Comparison of ENCODE assay signal across 14 cellular contexts in genomic region chr18:23563377-23564043, GRCh38. TPM values are rescaled to one million over a fixed set of nuclear protein-coding genes. Genes with fewer than 3 reads are reported as not detected.
DNase-seq lines count a peak whose midpoint lies in the region; ATAC-seq and TF ChIP-seq lines count a peak whose summit lies in the region.
"Had no signal": no experiment of that assay in that cellular context is flagged by ENCODE, and none has a peak within 500 bp of the region (broad histone marks: within the 10 kb centered on the region; RNA-seq: fewer than 3 reads in every experiment).

No MANE protein-coding gene starts in this region.

- H3K27ac ChIP-seq in DND-41 (ENCODE audit: low read length), result no peak overlapping the region
- H3K27ac ChIP-seq in PC-9, result peak overlapping the region; percentile 26; the same call in 1 of the 2 replicates
- H3K27ac ChIP-seq in naive thymus-derived CD4-positive, alpha-beta T cell (ENCODE audit: low read depth, low read length), result no peak overlapping the region
- H3K27ac ChIP-seq in aorta (ENCODE audit: low read depth in 1 of 2, low read length in 2 of 2), result no peak overlapping the region
- H3K27ac ChIP-seq: neutrophil had no signal

- no peaks in the 10 kb centered on the region for H3K27me3 ChIP-seq in DND-41 (ENCODE audit: insufficient read depth, low read length, poor library complexity)
- no peaks in the 10 kb centered on the region for H3K27me3 ChIP-seq in PC-9 (ENCODE audit: insufficient read depth, low read depth)
- H3K27me3 ChIP-seq in naive thymus-derived CD4-positive, alpha-beta T cell (ENCODE audit: control insufficient read depth in 2 of 2, insufficient read depth in 2 of 2, low read length in 2 of 2), result no peaks in the 10 kb centered on the region
- H3K27me3 ChIP-seq in aorta (ENCODE audit: control insufficient read depth in 1 of 2, insufficient read depth in 2 of 2, low read length in 1 of 2), result no peaks in the 10 kb centered on the region
- H3K27me3 ChIP-seq: neutrophil had no signal

- DNase-seq in DND-41, result no peak
- peak in 1 of 2 experiments; percentile 42 for DNase-seq in PC-9
- DNase-seq in cardiac fibroblast (ENCODE audit: low read depth in 2 of 2), result peak; percentile 48 to 64
- DNase-seq in naive thymus-derived CD4-positive, alpha-beta T cell, result no peak
- no peak for DNase-seq in C1 segment of cervical spinal cord (lab: John Stamatoyannopoulos, UW)
- no peak for DNase-seq in NCI-H82 treated with DMSO at 0.1 percent for 48 hours (lab: John Stamatoyannopoulos, UW; ENCODE audit: unreplicated experiment)
- DNase-seq in aorta, result no peak
- DNase-seq: activated CD4-positive, alpha-beta T cell treated with anti-CD3 and anti-CD28 coated beads, Interleukin-2, amount 50 U/mL, for 1 hour; anterior cingulate cortex; DMS79 treated with DMSO at 0.1 percent for 48 hours; left colon; MV-4-11; NCI-H524 treated with DMSO at 0.1 percent for 48 hours had no signal

- intact Hi-C loops in PC-9 (cut with micrococcal nuclease; ENCODE audit: unreplicated experiment) (no loop called here), aorta (cut with DNase I) (no loop called here)
- intact Hi-C loops in naive thymus-derived CD4-positive, alpha-beta T cell (cut with micrococcal nuclease), result no loop called here

- H3K9me2 ChIP-seq in PC-9 (ENCODE audit: insufficient read depth), result no peaks in the 10 kb centered on the region

- no peak overlapping the region for H3K9ac ChIP-seq in DND-41 (ENCODE audit: low read depth, low read length)

- no peak for TF ChIP-seq CTCF in DND-41 (IDR thresholded peaks at IDR 0.05; ENCODE audit: borderline replicate concordance, extremely low read depth, low read length, poor library complexity, severe bottlenecking)
- no peak for TF ChIP-seq CTCF in PC-9 (conservative IDR thresholded peaks at IDR 0.05)
- TF ChIP-seq CTCF in cardiac fibroblast (IDR thresholded peaks at IDR 0.05; ENCODE audit: low read depth, low read length), result no peak

- no peak overlapping the region for H3K4me3 Mint-ChIP-seq in naive thymus-derived CD4-positive, alpha-beta T cell

- no peaks in the 10 kb centered on the region for H4K20me1 ChIP-seq in DND-41 (ENCODE audit: insufficient read depth, low read length)
- no peaks in the 10 kb centered on the region for H4K20me1 ChIP-seq in PC-9 (ENCODE audit: insufficient read depth)

- H2AFZ ChIP-seq in DND-41 (ENCODE audit: low read depth, low read length) (no peak overlapping the region), PC-9 (no peak overlapping the region)

- H3K4me3 ChIP-seq in DND-41 (ENCODE audit: low read depth in 1 of 2, low read length in 2 of 2) (no peak overlapping the region), PC-9 (no peak overlapping the region), cardiac fibroblast (replicated peaks in 1 of 2; ENCODE audit: low read depth in 2 of 2, low read length in 2 of 2) (no peak overlapping the region), aorta (ENCODE audit: low read length in 2 of 2) (no peak overlapping the region)
- no peak overlapping the region for H3K4me3 ChIP-seq in naive thymus-derived CD4-positive, alpha-beta T cell (ENCODE audit: low read length)

- no peak overlapping the region for H3K4me2 ChIP-seq in DND-41 (ENCODE audit: insufficient read depth, low read length)
- H3K4me2 ChIP-seq in PC-9, result no peak overlapping the region

- no TSS peak for BruUV-seq in PC-9 (replicated peaks; lab: Mats Ljungman, UMichigan)

- no peaks in the 10 kb centered on the region for H3F3A ChIP-seq in PC-9 (ENCODE audit: insufficient read depth, low read depth)

- ATAC-seq in DND-41 (ENCODE audit: insufficient read depth, low read depth) (0 out of 3 replicates have a peak, but pooled peaks have one; percentile 33), aorta (ENCODE audit: low FRiP score) (no peak)
- ATAC-seq in naive thymus-derived CD4-positive, alpha-beta T cell, result peak; percentile 71
- ATAC-seq: left colon had no signal

- CTCF ChIA-PET in PC-9 (lab: Charles Lee), result no interaction called here
- CTCF ChIA-PET in naive thymus-derived CD4-positive, alpha-beta T cell (lab: Charles Lee), result no interaction called here

- no peaks in the 10 kb centered on the region for H3K4me1 ChIP-seq in DND-41 (ENCODE audit: insufficient read depth, low read length)
- no peaks in the 10 kb centered on the region for H3K4me1 ChIP-seq in PC-9 (replicated peaks; ENCODE audit: insufficient read depth)
- H3K4me1 ChIP-seq in naive thymus-derived CD4-positive, alpha-beta T cell (ENCODE audit: control insufficient read depth in 2 of 2, insufficient read depth in 2 of 2, low read length in 2 of 2), result peaks cover 0 to 5% of the 10 kb centered on the region in 2 donors
- no peaks in the 10 kb centered on the region for H3K4me1 ChIP-seq in aorta (ENCODE audit: control insufficient read depth in 1 of 2, insufficient read depth in 2 of 2, low read length in 2 of 2)

- H3K79me2 ChIP-seq in DND-41 (ENCODE audit: insufficient read depth, low read length) (no peaks in the 10 kb centered on the region), PC-9 (ENCODE audit: low read depth) (no peaks in the 10 kb centered on the region)

- H3K4me1 Mint-ChIP-seq in naive thymus-derived CD4-positive, alpha-beta T cell, result peaks cover 0 to 6% (median 0%) of the 10 kb centered on the region in 7 donors

- WGBS in aorta, 2 donors, result 97% methylated on average over 2 of the region's 2 CpGs

- H3K27me3 Mint-ChIP-seq in naive thymus-derived CD4-positive, alpha-beta T cell, result no peaks in the 10 kb centered on the region

- peaks cover 28 to 65% (median 36%) of the 10 kb centered on the region in 5 donors for H3K36me3 Mint-ChIP-seq in naive thymus-derived CD4-positive, alpha-beta T cell

- H3K9me3 Mint-ChIP-seq in naive thymus-derived CD4-positive, alpha-beta T cell, result peaks cover 0 to 1% (median 0%) of the 10 kb centered on the region in 11 donors

- H3K9me3 ChIP-seq in DND-41 (ENCODE audit: insufficient read depth, low read length, severe bottlenecking), result no peaks in the 10 kb centered on the region
- no peaks in the 10 kb centered on the region for H3K9me3 ChIP-seq in PC-9 (ENCODE audit: insufficient read depth, low read depth)
- H3K9me3 ChIP-seq in naive thymus-derived CD4-positive, alpha-beta T cell (ENCODE audit: control insufficient read depth in 2 of 3, low read length in 3 of 3), result no peaks in the 10 kb centered on the region
- no peaks in the 10 kb centered on the region for H3K9me3 ChIP-seq in aorta (ENCODE audit: control insufficient read depth, low read length)
- H3K9me3 ChIP-seq: neutrophil had no signal

- H3K36me3 ChIP-seq in DND-41 (ENCODE audit: insufficient read depth, low read length) (peaks cover 75% of the 10 kb centered on the region), PC-9 (ENCODE audit: low read depth) (peaks cover 7% of the 10 kb centered on the region; the same call in 1 of the 2 replicates), aorta (ENCODE audit: control insufficient read depth in 1 of 2, insufficient read depth in 2 of 2, low read length in 1 of 2) (peaks cover 8 to 12% of the 10 kb centered on the region in 2 donors)
- H3K36me3 ChIP-seq in naive thymus-derived CD4-positive, alpha-beta T cell (ENCODE audit: control insufficient read depth in 2 of 3, insufficient read depth in 3 of 3, low read length in 3 of 3), result peaks cover 0 to 56% (median 13%) of the 10 kb centered on the region in 3 experiments

- POLR2A ChIA-PET in PC-9 (lab: Charles Lee; ENCODE audit: unreplicated experiment), result no interaction called here
- POLR2A ChIA-PET in naive thymus-derived CD4-positive, alpha-beta T cell (lab: Charles Lee), result no interaction called here

- H3K27ac Mint-ChIP-seq in naive thymus-derived CD4-positive, alpha-beta T cell, result no peak overlapping the region

RNA-seq across cellular contexts. Expression of gene NPC1, which starts 22.8 kb away (rescaled TPM):
- 39.6 and 40.9 TPM in 2 replicates for total RNA-seq in PC-9 (2021)
- total RNA-seq in naive thymus-derived CD4-positive, alpha-beta T cell, result 10 to 100 TPM; 29.2 to 49.3 (median 31.4) TPM
- polyA plus RNA-seq in naive thymus-derived CD4-positive, alpha-beta T cell, result 1 to 10 TPM; 4.6 to 9.7 TPM
- total RNA-seq in aorta, result 10 to 100 TPM; 57.6 to 81.0 TPM
- polyA plus RNA-seq in aorta, result 10 to 100 TPM; 16.2 to 29.8 TPM

Comparison
In these comparisons a context has a peak if more than half of its experiments do, and no peak if none do; other contexts are left out.
1. DNase-seq: peak in cardiac fibroblast (2 of 2); none in DND-41 (single experiment), naive thymus-derived CD4-positive, alpha-beta T cell (0 of 9), C1 segment of cervical spinal cord (0 of 14), NCI-H82 treated with DMSO at 0.1 percent for 48 hours (single experiment) and aorta (0 of 2).